In genomic region chr22:19349778-19350475, GRCh38 we compare ENCODE assay signal across 31 cellular contexts.
"Had no signal": no experiment of that assay in that cellular context is flagged by ENCODE, and none has a peak within 500 bp of the region (broad histone marks: within the 10 kb centered on the region; RNA-seq: fewer than 3 reads in every experiment).

No MANE protein-coding gene starts in this region.

- H3K4me3 Mint-ChIP-seq: brain; mesothelial cell of epicardium; neural progenitor cell; stimulated activated memory B cell treated with anti-CD40 and anti-IgM and Interleukin-4, amounts not matched to agents 10 μg/mL and 1 μg/mL and 100 μg/mL, for 72 hours had no signal

- H3K27me3 ChIP-seq: hepatocyte, left lung, neural progenitor cell, stomach, suprapubic skin, vagina had no signal

- H3K27ac Mint-ChIP-seq: mesothelial cell of epicardium; neural progenitor cell; stimulated activated memory B cell treated with anti-CD40 and anti-IgM and Interleukin-4, amounts not matched to agents 10 μg/mL and 1 μg/mL and 100 μg/mL, for 72 hours had no signal

- DNase-seq: activated CD4-positive, alpha-beta T cell treated with anti-CD3 and anti-CD28 coated beads for 1 hour; activated CD8-positive, alpha-beta memory T cell treated with anti-CD3 and anti-CD28 coated beads for 24 hours; activated CD8-positive, alpha-beta memory T cell treated with anti-CD3 and anti-CD28 coated beads, Interleukin-2, amount 50 U/mL, for 48 hours; activated effector memory CD4-positive, alpha-beta T cell treated with Interleukin-2 at 50 U/mL for 16 hours; activated naive CD4-positive, alpha-beta T cell treated with anti-CD3 and anti-CD28 coated beads, Interleukin-2, amount 50 U/mL, for 16 hours; activated T-cell treated with anti-CD3 and anti-CD28 coated beads, Interleukin-2, amount 50 U/mL, for 48 hours; aorta; caudate nucleus; dermis blood vessel endothelial cell; effector CD8-positive, alpha-beta T cell; foreskin melanocyte; glutamatergic neuron; kidney glomerular epithelial cell; left lung; posterior cingulate gyrus; small intestine; stimulated activated CD4-positive, alpha-beta T cell treated with anti-CD3 and anti-CD28 coated beads, Interleukin-2, amount 100 ng/mL, for 24 hours; stomach; trophoblast cell; WERI-Rb-1 had no signal

- H3K9me3 Mint-ChIP-seq: stimulated activated memory B cell treated with anti-CD40 and anti-IgM and Interleukin-4, amounts not matched to agents 10 μg/mL and 1 μg/mL and 100 μg/mL, for 72 hours had no signal

- H3K27ac ChIP-seq: hepatocyte, left lung, neural progenitor cell, stomach, suprapubic skin, vagina, WERI-Rb-1 had no signal

- H3K4me3 ChIP-seq: hepatocyte, left lung, lung, neural progenitor cell, stomach, suprapubic skin, vagina had no signal

- FAIRE-seq: small intestine, TTC549 had no signal

- H3K27me3 Mint-ChIP-seq: brain; stimulated activated memory B cell treated with anti-CD40 and anti-IgM and Interleukin-4, amounts not matched to agents 10 μg/mL and 1 μg/mL and 100 μg/mL, for 72 hours had no signal

- H3K4me1 Mint-ChIP-seq: brain; mesothelial cell of epicardium; neural progenitor cell; stimulated activated memory B cell treated with anti-CD40 and anti-IgM and Interleukin-4, amounts not matched to agents 10 μg/mL and 1 μg/mL and 100 μg/mL, for 72 hours had no signal

- ATAC-seq: esophagus mucosa; left lung; sciatic nerve; stimulated activated memory B cell treated with anti-CD40 and anti-IgM and Interleukin-4, amounts not matched to agents 10 μg/mL and 1 μg/mL and 100 μg/mL, for 72 hours had no signal

- H3K9me3 ChIP-seq: left lung, stomach, suprapubic skin, vagina had no signal

- H3K4me1 ChIP-seq: left lung, neural progenitor cell, stomach, suprapubic skin, vagina had no signal
